ENCODE assay signal across 8 cellular contexts in the genomic region with DNA sequence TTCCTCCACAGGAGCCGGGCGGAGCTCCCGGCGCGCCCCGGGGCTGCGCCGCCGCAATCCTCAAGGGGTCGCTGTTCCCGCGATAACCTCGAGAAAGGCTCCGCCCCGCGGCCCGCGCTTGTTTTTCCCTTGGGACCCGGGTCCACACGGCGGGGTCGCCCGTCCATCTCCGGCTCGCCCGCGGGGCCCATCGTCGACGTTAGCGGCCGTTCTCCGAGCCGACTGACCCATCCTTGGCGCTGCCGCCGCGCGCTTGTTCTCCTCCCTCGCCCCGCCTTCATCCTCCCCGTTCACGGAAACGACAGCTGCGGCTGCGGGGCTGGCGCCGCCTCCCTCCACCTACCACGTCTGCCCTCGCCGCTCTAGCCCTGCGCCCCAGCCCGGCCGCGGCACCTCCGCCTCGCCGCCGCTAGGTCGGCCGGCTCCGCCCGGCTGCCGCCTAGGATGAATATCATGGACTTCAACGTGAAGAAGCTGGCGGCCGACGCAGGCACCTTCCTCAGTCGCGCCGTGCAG. TPM values are rescaled to one million over a fixed set of nuclear protein-coding genes. Genes with fewer than 3 reads are reported as not detected.
DNase-seq lines count a peak whose midpoint lies in the region; ATAC-seq and TF ChIP-seq lines count a peak whose summit lies in the region.

A gene (plus strand): TSS at position 121 of the 516 bp plus-strand sequence. CDS start 324 bp downstream, at position 445.

- H3K4me1 ChIP-seq in ovary (ENCODE audit: insufficient read depth) (peaks cover 2% of the 10 kb centered on the region), thymus (ENCODE audit: control insufficient read depth, insufficient read depth, low read length) (peaks cover 2% of the 10 kb centered on the region)

- peak within 1 kb of the TSS; percentile 97 for H3K27ac Mint-ChIP-seq in activated naive CD8-positive, alpha-beta T cell
- H3K27ac Mint-ChIP-seq in glutamatergic neuron (ENCODE audit: unreplicated experiment) = peak within 1 kb of the TSS; percentile 97

- peaks cover 5% of the 10 kb centered on the region for H3K36me3 Mint-ChIP-seq in activated naive CD8-positive, alpha-beta T cell
- no peaks in the 10 kb centered on the region for H3K36me3 Mint-ChIP-seq in glutamatergic neuron (ENCODE audit: unreplicated experiment)

- intact Hi-C loops in ovary (cut with DNase I) = loop anchor here in 1 of 4 donors (10.0 kb wide), 1 partner anchor 380 kb away; no protein-coding TSS in a partner anchor

- no peaks in the 10 kb centered on the region for H3K9me3 Mint-ChIP-seq in activated naive CD8-positive, alpha-beta T cell (ENCODE audit: low read depth)
- H3K9me3 Mint-ChIP-seq in glutamatergic neuron (ENCODE audit: unreplicated experiment) = peaks cover 12% of the 10 kb centered on the region

- no peaks in the 10 kb centered on the region for H3K9me3 ChIP-seq in ovary
- no peaks in the 10 kb centered on the region for H3K9me3 ChIP-seq in thymus (ENCODE audit: control insufficient read depth)

- H3K27ac ChIP-seq in ovary (peak within 1 kb of the TSS; percentile 81 to 96), thymus (ENCODE audit: low read depth) (peak within 1 kb of the TSS; percentile 96)

- peak within 1 kb of the TSS; percentile 98 for H3K4me3 Mint-ChIP-seq in activated naive CD8-positive, alpha-beta T cell
- H3K4me3 Mint-ChIP-seq in glutamatergic neuron (ENCODE audit: unreplicated experiment) = peak within 1 kb of the TSS; percentile 99

- peak; percentile 49 for TF ChIP-seq POLR2A in ovary (IDR thresholded peaks at IDR 0.05)

- no peaks in the 10 kb centered on the region for H3K27me3 Mint-ChIP-seq in activated naive CD8-positive, alpha-beta T cell
- peaks cover 14% of the 10 kb centered on the region for H3K27me3 Mint-ChIP-seq in glutamatergic neuron (ENCODE audit: unreplicated experiment)

- H3K36me3 ChIP-seq in ovary (no peaks in the 10 kb centered on the region), thymus (ENCODE audit: control insufficient read depth, insufficient read depth) (no peaks in the 10 kb centered on the region)

- DNase-seq in NCI-H1092 treated with DMSO at 0.1 percent for 48 hours (lab: John Stamatoyannopoulos, UW) = peak; percentile 97
- DNase-seq in SKM-1 treated with dmso at 0.1 percent for 144 hours (lab: John Stamatoyannopoulos, UW; ENCODE audit: unreplicated experiment) = peak; percentile 89
- DNase-seq in glutamatergic neuron = peak; percentile 97
- peak; percentile 87 to 95 (median 93) for DNase-seq in ovary

- no peak for TF ChIP-seq EP300 in ovary (IDR thresholded peaks at IDR 0.05)

- H3K27me3 ChIP-seq in ovary (no peaks in the 10 kb centered on the region), thymus (ENCODE audit: control insufficient read depth, insufficient read depth) (no peaks in the 10 kb centered on the region)

- TF ChIP-seq CTCF in GM12873 (IDR thresholded peaks at IDR 0.05; ENCODE audit: insufficient read depth, low read depth, low read length, missing control alignments) (peak; percentile 83), glutamatergic neuron (IDR thresholded peaks at IDR 0.05; ENCODE audit: partially characterized antibody, unreplicated experiment) (peak; percentile 96), ovary (IDR thresholded peaks at IDR 0.05) (peak; percentile 79 to 95 (median 85))

- ATAC-seq in HG02642 (IDR thresholded peaks at IDR 0.05; ENCODE audit: poor library complexity, unreplicated experiment) = peak; percentile 92

- 0% methylated on average over 64 to 71 of the region's 71 CpGs for WGBS in ovary, 3 donors
- WGBS in thymus = under 1% methylated on average over 71 of the region's 71 CpGs

- H3K4me1 Mint-ChIP-seq in activated naive CD8-positive, alpha-beta T cell (ENCODE audit: low read depth) = peaks cover 55% of the 10 kb centered on the region
- H3K4me1 Mint-ChIP-seq in glutamatergic neuron (ENCODE audit: low read depth, unreplicated experiment) = peaks cover 4% of the 10 kb centered on the region

- H3K4me3 ChIP-seq in ovary (peak within 1 kb of the TSS; percentile 96), thymus (ENCODE audit: low read length) (peak within 1 kb of the TSS; percentile 95)

RNA-seq across cellular contexts. Expression of the gene that starts here (rescaled TPM):
- 113 TPM for total RNA-seq in glutamatergic neuron (ENCODE audit: unreplicated experiment)
- total RNA-seq in ovary = 10 to 100 TPM; 23.7 to 58.5 (median 49.5) TPM
- 10 to 100 TPM; 18.8 to 63.2 TPM for polyA plus RNA-seq in ovary
- 33.6 TPM for polyA plus RNA-seq in thymus

Comparison
In these comparisons a context has a peak if more than half of its experiments do, and no peak if none do; other contexts are left out.
1. Peak in every context shown above with its lines: DNase-seq, ATAC-seq, H3K4me3 ChIP-seq and H3K27ac ChIP-seq.